In the genomic region with DNA sequence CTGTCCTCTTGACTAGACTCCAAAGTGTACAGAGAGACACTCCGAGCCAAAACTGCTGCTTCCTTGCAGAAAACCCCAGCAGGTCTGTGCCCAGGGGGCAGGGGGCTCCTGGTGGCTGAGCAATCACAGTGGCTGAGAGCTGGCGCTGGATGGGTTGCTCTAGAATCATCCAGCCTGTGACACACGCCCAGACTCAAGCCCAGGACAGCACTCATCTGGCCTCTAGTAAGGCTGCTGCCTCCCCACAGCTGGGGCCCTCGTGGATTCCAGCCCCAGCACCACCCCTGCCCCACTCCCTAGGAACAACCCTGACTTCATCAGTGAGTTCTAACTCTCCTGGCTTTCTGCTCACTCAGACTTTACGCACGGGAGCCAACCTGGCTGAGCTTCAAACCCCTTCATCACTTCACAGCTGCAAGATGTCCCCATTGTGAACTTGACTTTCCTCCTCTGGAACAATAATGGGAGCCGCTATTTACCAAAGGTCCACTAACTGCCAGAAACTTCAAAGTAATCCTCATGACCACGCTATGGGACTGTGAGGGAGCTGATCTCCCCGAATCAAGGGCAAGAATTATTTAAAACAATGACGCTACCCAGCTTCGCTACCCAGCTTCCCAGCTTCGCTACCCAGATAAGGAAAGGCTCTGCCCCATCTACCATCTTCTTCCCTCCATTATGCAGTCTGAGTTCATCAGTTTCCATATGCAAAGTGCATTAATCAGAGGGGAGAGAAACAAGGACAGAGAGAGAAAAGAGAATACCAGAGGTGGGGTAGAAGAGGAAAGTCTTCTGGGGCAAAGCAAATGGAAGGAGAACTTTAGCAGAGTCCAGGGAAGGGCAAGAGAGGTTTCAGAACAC, we compare ENCODE assay signal across 13 cellular contexts.
DNase-seq lines count a peak whose midpoint lies in the region; ATAC-seq and TF ChIP-seq lines count a peak whose summit lies in the region.
"Had no signal": no experiment of that assay in that cellular context is flagged by ENCODE, and none has a peak within 500 bp of the region (broad histone marks: within the 10 kb centered on the region; RNA-seq: fewer than 3 reads in every experiment).

No MANE protein-coding gene starts in this region.

- no peak for TF ChIP-seq EP300 in sigmoid colon (IDR thresholded peaks at IDR 0.05)

- H3K27ac Mint-ChIP-seq in activated naive CD4-positive, alpha-beta T cell treated with anti-CD3 and anti-CD28 coated beads, Interleukin-2, amount 50 U/mL, for 72 hours = no peak overlapping the region
- H3K27ac Mint-ChIP-seq: activated CD4-positive, alpha-beta T cell treated with anti-CD3 and anti-CD28 coated beads for 36 hours; B cell; effector memory CD8-positive, alpha-beta T cell had no signal

- H2AFZ ChIP-seq in Loucy (ENCODE audit: low read length) = peak overlapping the region; percentile 30; the same call in 1 of the 2 replicates

- no peak overlapping the region for H3K9ac ChIP-seq in Loucy (ENCODE audit: low read depth, low read length, poor library complexity, severe bottlenecking)
- H3K9ac ChIP-seq: SK-N-SH had no signal

- TF ChIP-seq CTCF in Loucy (conservative IDR thresholded peaks at IDR 0.05; ENCODE audit: low read length) (no peak), esophagus squamous epithelium (IDR thresholded peaks at IDR 0.05) (no peak), sigmoid colon (IDR thresholded peaks at IDR 0.05) (no peak)

- TF ChIP-seq POLR2A in esophagus squamous epithelium (IDR thresholded peaks at IDR 0.05) = no peak
- no peak for TF ChIP-seq POLR2A in sigmoid colon (IDR thresholded peaks at IDR 0.05)

- no peak for DNase-seq in esophagus squamous epithelium (lab: John Stamatoyannopoulos, UW)
- DNase-seq in left colon = peak in 1 of 2 donors; percentile 25
- DNase-seq in sigmoid colon = peak; percentile 77
- no peak for DNase-seq in NCI-H1436 treated with DMSO at 0.1 percent for 48 hours (lab: John Stamatoyannopoulos, UW)
- DNase-seq in NK-92 (lab: John Stamatoyannopoulos, UW; ENCODE audit: unreplicated experiment) = no peak
- no peak for DNase-seq in HuH-7.5 (ENCODE audit: low spot score)
- DNase-seq in activated naive CD4-positive, alpha-beta T cell treated with anti-CD3 and anti-CD28 coated beads, Interleukin-2, amount 50 U/mL, for 72 hours (ENCODE audit: low spot score in 2 of 2) = no peak

- intact Hi-C loops in esophagus squamous epithelium (cut with DNase I) (loop anchor here (5.0 to 10.0 kb wide), 3 partner anchors 165 to 287 kb away; a partner anchor contains a TSS), left colon (cut with DNase I, micrococcal nuclease) (loop anchor here (2.0 to 10.0 kb wide), 4 partner anchors 192 to 287 kb away; a partner anchor contains a TSS), sigmoid colon (cut with DNase I) (loop anchor here (1.0 to 2.0 kb wide), 2 partner anchors 189 to 287 kb away; a partner anchor contains a TSS)

- H3K36me3 Mint-ChIP-seq in activated naive CD4-positive, alpha-beta T cell treated with anti-CD3 and anti-CD28 coated beads, Interleukin-2, amount 50 U/mL, for 72 hours = no peaks in the 10 kb centered on the region

- H3F3A ChIP-seq in Loucy (ENCODE audit: low read depth) = no peaks in the 10 kb centered on the region

- H3K27me3 ChIP-seq in Loucy (ENCODE audit: insufficient read depth, low read length, poor library complexity, severe bottlenecking) (no peaks in the 10 kb centered on the region), esophagus squamous epithelium (no peaks in the 10 kb centered on the region), sigmoid colon (no peaks in the 10 kb centered on the region)
- H3K27me3 ChIP-seq: Peyer's patch had no signal

- H3K27ac ChIP-seq in esophagus squamous epithelium (peak overlapping the region in 3 of 4 donors; percentile 31 to 63 (median 40)), sigmoid colon (peak overlapping the region; percentile 7 to 62 (median 55))
- H3K27ac ChIP-seq: Peyer's patch had no signal

- 65 to 66% methylated on average over 8 to 9 of the region's 12 CpGs for WGBS in esophagus squamous epithelium, 2 donors
- WGBS in sigmoid colon, 2 donors = 31 to 67% methylated on average over 12 of the region's 12 CpGs

- H3K9me2 ChIP-seq in Loucy (replicated peaks; ENCODE audit: low read depth, low read length) = no peaks in the 10 kb centered on the region
- H3K9me2 ChIP-seq: SK-N-SH had no signal

- peak; percentile 11 for ATAC-seq in left colon
- ATAC-seq in activated naive CD4-positive, alpha-beta T cell treated with anti-CD3 and anti-CD28 coated beads, Interleukin-2, amount 50 U/mL, for 72 hours = no peak

- H3K4me1 ChIP-seq in Loucy (ENCODE audit: insufficient read depth, low read length, poor library complexity, severe bottlenecking) = peaks cover 6% of the 10 kb centered on the region
- H3K4me1 ChIP-seq in esophagus squamous epithelium = peaks cover 0 to 52% (median 19%) of the 10 kb centered on the region in 3 donors
- peaks cover 0 to 42% (median 25%) of the 10 kb centered on the region in 4 donors for H3K4me1 ChIP-seq in sigmoid colon

- no peaks in the 10 kb centered on the region for H3K9me3 Mint-ChIP-seq in activated naive CD4-positive, alpha-beta T cell treated with anti-CD3 and anti-CD28 coated beads, Interleukin-2, amount 50 U/mL, for 72 hours
- H3K9me3 Mint-ChIP-seq: effector memory CD8-positive, alpha-beta T cell had no signal

- H3K4me3 ChIP-seq in Loucy (ENCODE audit: low read length, poor library complexity, severe bottlenecking) (no peak overlapping the region), esophagus squamous epithelium (peak overlapping the region in 1 of 4 donors; percentile 13), sigmoid colon (no peak overlapping the region)
- H3K4me3 ChIP-seq: Peyer's patch had no signal

- H4K20me1 ChIP-seq in Loucy (ENCODE audit: insufficient read depth, low read length, poor library complexity, severe bottlenecking) = no peaks in the 10 kb centered on the region

- no peaks in the 10 kb centered on the region for H3K79me2 ChIP-seq in Loucy (ENCODE audit: insufficient read depth, low read length)

- H3K4me2 ChIP-seq in Loucy (ENCODE audit: low read depth, low read length, poor library complexity, severe bottlenecking) = no peak overlapping the region
- H3K4me2 ChIP-seq: SK-N-SH had no signal

- H3K36me3 ChIP-seq in Loucy (ENCODE audit: insufficient read depth, low read length) = no peaks in the 10 kb centered on the region
- no peaks in the 10 kb centered on the region for H3K36me3 ChIP-seq in esophagus squamous epithelium
- no peaks in the 10 kb centered on the region for H3K36me3 ChIP-seq in sigmoid colon
- H3K36me3 ChIP-seq: Peyer's patch had no signal

- H3K9me3 ChIP-seq in Loucy (ENCODE audit: insufficient read depth, low read depth, low read length) (no peaks in the 10 kb centered on the region), esophagus squamous epithelium (no peaks in the 10 kb centered on the region), sigmoid colon (no peaks in the 10 kb centered on the region)
- H3K9me3 ChIP-seq: Peyer's patch, SK-N-SH had no signal
